Comparison of ENCODE assay signal across 18 cellular contexts in the genomic region with DNA sequence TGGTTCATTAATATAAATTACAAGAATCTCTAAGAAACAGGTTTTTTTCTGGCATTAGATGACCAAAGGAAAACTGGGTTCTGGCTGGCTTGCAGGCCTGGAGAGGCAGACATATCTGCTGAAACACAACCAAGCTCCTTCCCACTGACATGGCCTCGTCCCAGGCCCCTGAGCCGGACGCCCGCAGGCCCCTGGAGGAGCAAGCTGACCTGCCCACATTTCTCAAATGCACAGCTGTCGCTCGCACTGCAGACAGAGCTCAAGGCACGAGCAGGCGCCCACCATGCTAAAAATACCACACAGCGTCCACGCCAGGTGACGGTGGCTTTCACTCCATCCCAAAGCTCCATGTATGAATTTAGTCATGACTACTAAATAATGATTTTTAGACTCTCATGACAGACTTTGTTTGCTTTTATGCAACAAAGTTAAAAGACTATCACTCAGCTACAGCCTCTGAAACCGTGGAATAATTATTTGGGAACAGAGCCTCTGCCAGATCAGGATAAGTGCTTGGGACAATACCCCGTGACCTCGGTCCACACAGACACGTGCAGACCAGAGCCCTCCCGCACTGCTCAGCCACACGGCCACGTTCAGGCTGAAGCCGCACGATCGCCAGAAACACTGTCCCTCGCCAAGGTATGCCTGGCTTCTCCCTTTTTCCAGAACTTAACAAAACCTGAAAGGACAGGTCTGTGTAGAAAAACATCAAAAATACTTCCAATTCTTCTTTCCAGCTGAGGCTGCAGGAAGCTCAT.
DNase-seq lines count a peak whose midpoint lies in the region; ATAC-seq and TF ChIP-seq lines count a peak whose summit lies in the region.
"Had no signal": no experiment of that assay in that cellular context is flagged by ENCODE, and none has a peak within 500 bp of the region (broad histone marks: within the 10 kb centered on the region; RNA-seq: fewer than 3 reads in every experiment).

No MANE protein-coding gene starts in this region.

- no peak for DNase-seq in endothelial cell (ENCODE audit: low spot score)
- peak; percentile 1 for DNase-seq in spleen
- no peak for DNase-seq in RWPE1 (ENCODE audit: low spot score)
- DNase-seq in activated CD4-positive, alpha-beta memory T cell treated with anti-CD3 and anti-CD28 coated beads for 36 hours = no peak
- no peak for DNase-seq in activated naive CD4-positive, alpha-beta T cell treated with Interleukin-2 at 50 U/mL for 16 hours
- DNase-seq: activated CD4-positive, alpha-beta T cell treated with anti-CD3 and anti-CD28 coated beads, Interleukin-2, amount 10 ng/mL, durations not matched to agents 7 days and 5 days; activated naive CD4-positive, alpha-beta T cell treated with anti-CD3 and anti-CD28 coated beads, Interleukin-2, amount 10 ng/mL, durations not matched to agents 7 days and 5 days; DMS79 treated with DMSO at 0.1 percent for 48 hours; NCI-H1694; NCI-H345; NK-92 treated with Interleukin-12 subunit alpha and Interleukin-12 subunit beta, amount 100 ng/mL, for 24 hours; RPMI8226 had no signal

- no peak overlapping the region for H3K4me3 Mint-ChIP-seq in endothelial cell (ENCODE audit: unreplicated experiment)
- no peak overlapping the region for H3K4me3 Mint-ChIP-seq in activated CD4-positive, alpha-beta memory T cell treated with anti-CD3 and anti-CD28 coated beads for 36 hours
- H3K4me3 Mint-ChIP-seq: activated CD4-positive, alpha-beta T cell treated with anti-CD3 and anti-CD28 coated beads, Interleukin-2, amount 10 ng/mL, durations not matched to agents 7 days and 5 days; activated naive CD4-positive, alpha-beta T cell treated with anti-CD3 and anti-CD28 coated beads, Interleukin-2, amount 10 ng/mL, durations not matched to agents 7 days and 5 days; CD8-positive, alpha-beta memory T cell; stimulated activated naive CD8-positive, alpha-beta T cell treated with anti-CD3 and anti-CD28 coated beads, Interleukin-15, Interleukin-2, amounts not matched to agents 100 ng/mL and 50 ng/mL, for 24 hours had no signal

- no peaks in the 10 kb centered on the region for H3K9me3 Mint-ChIP-seq in endothelial cell (ENCODE audit: unreplicated experiment)
- H3K9me3 Mint-ChIP-seq in activated CD4-positive, alpha-beta memory T cell treated with anti-CD3 and anti-CD28 coated beads for 36 hours = no peaks in the 10 kb centered on the region
- H3K9me3 Mint-ChIP-seq: activated CD4-positive, alpha-beta T cell treated with anti-CD3 and anti-CD28 coated beads, Interleukin-2, amount 10 ng/mL, durations not matched to agents 7 days and 5 days; activated naive CD4-positive, alpha-beta T cell treated with anti-CD3 and anti-CD28 coated beads, Interleukin-2, amount 10 ng/mL, durations not matched to agents 7 days and 5 days; stimulated activated naive CD8-positive, alpha-beta T cell treated with anti-CD3 and anti-CD28 coated beads, Interleukin-15, Interleukin-2, amounts not matched to agents 100 ng/mL and 50 ng/mL, for 24 hours had no signal

- TF ChIP-seq CTCF in VCaP (conservative IDR thresholded peaks at IDR 0.05) (no peak), endothelial cell (IDR thresholded peaks at IDR 0.05; ENCODE audit: unreplicated experiment) (no peak), spleen (IDR thresholded peaks at IDR 0.05 in 8 of 11, conservative IDR thresholded peaks at IDR 0.05 in 3 of 11) (no peak), RWPE1 (conservative IDR thresholded peaks at IDR 0.05; ENCODE audit: low read depth) (no peak)

- intact Hi-C loops in spleen (cut with DNase I; ENCODE audit: low total_unique reads) = no loop called here
- intact Hi-C loops in activated CD4-positive, alpha-beta memory T cell treated with anti-CD3 and anti-CD28 coated beads for 36 hours (cut with micrococcal nuclease) = no loop called here

- CTCF ChIA-PET in RWPE1 (lab: Yijun Ruan, JAX) = interaction anchor here (0.6 kb wide), 1 partner anchor 9 kb away, joined by 3 read pairs; no protein-coding TSS in a partner anchor
- CTCF ChIA-PET in activated CD4-positive, alpha-beta memory T cell treated with anti-CD3 and anti-CD28 coated beads for 36 hours (lab: Charles Lee) = no interaction called here

- H3K9me3 ChIP-seq in muscle layer of colon (ENCODE audit: low read length) (no peaks in the 10 kb centered on the region), spleen (no peaks in the 10 kb centered on the region)

- H3K4me1 ChIP-seq in muscle layer of colon (ENCODE audit: insufficient read depth, low read length) (peaks cover 80% of the 10 kb centered on the region), spleen (peaks cover 0 to 37% (median 20%) of the 10 kb centered on the region in 6 donors)

- no peaks in the 10 kb centered on the region for H3K4me1 Mint-ChIP-seq in endothelial cell (ENCODE audit: unreplicated experiment)
- no peaks in the 10 kb centered on the region for H3K4me1 Mint-ChIP-seq in activated CD4-positive, alpha-beta memory T cell treated with anti-CD3 and anti-CD28 coated beads for 36 hours (ENCODE audit: low read depth)
- H3K4me1 Mint-ChIP-seq: activated CD4-positive, alpha-beta T cell treated with anti-CD3 and anti-CD28 coated beads, Interleukin-2, amount 10 ng/mL, durations not matched to agents 7 days and 5 days had no signal

- POLR2A ChIA-PET in RWPE1 (lab: Yijun Ruan, JAX; ENCODE audit: low non-redundant PET) = no interaction called here
- POLR2A ChIA-PET in activated CD4-positive, alpha-beta memory T cell treated with anti-CD3 and anti-CD28 coated beads for 36 hours (lab: Charles Lee) = no interaction called here

- TF ChIP-seq POLR2A in spleen (IDR thresholded peaks at IDR 0.05) = no peak

- H3K4me3 ChIP-seq in muscle layer of colon (ENCODE audit: low read depth in 1 of 2, low read length in 2 of 2) (no peak overlapping the region), spleen (no peak overlapping the region)
- H3K4me3 ChIP-seq: lung had no signal

- peaks cover 7% of the 10 kb centered on the region for H3K27me3 Mint-ChIP-seq in endothelial cell (ENCODE audit: unreplicated experiment)
- peaks cover 31% of the 10 kb centered on the region for H3K27me3 Mint-ChIP-seq in activated CD4-positive, alpha-beta memory T cell treated with anti-CD3 and anti-CD28 coated beads for 36 hours

- H3K27ac Mint-ChIP-seq in endothelial cell (ENCODE audit: unreplicated experiment) = peak overlapping the region; percentile 13
- H3K27ac Mint-ChIP-seq in activated CD4-positive, alpha-beta memory T cell treated with anti-CD3 and anti-CD28 coated beads for 36 hours = no peak overlapping the region
- H3K27ac Mint-ChIP-seq: activated CD4-positive, alpha-beta T cell treated with anti-CD3 and anti-CD28 coated beads, Interleukin-2, amount 10 ng/mL, durations not matched to agents 7 days and 5 days; activated naive CD4-positive, alpha-beta T cell treated with anti-CD3 and anti-CD28 coated beads, Interleukin-2, amount 10 ng/mL, durations not matched to agents 7 days and 5 days; CD8-positive, alpha-beta memory T cell; stimulated activated naive CD8-positive, alpha-beta T cell treated with anti-CD3 and anti-CD28 coated beads, Interleukin-15, Interleukin-2, amounts not matched to agents 100 ng/mL and 50 ng/mL, for 24 hours had no signal

- no peaks in the 10 kb centered on the region for H3K27me3 ChIP-seq in muscle layer of colon (ENCODE audit: control insufficient read depth in 1 of 2, insufficient read depth in 2 of 2, low read length in 2 of 2)
- peaks cover 0 to 69% (median 0%) of the 10 kb centered on the region in 7 donors for H3K27me3 ChIP-seq in spleen (replicated peaks in 1 of 7)

- H3K36me3 ChIP-seq in muscle layer of colon (ENCODE audit: insufficient read depth, low read length) (no peaks in the 10 kb centered on the region), spleen (no peaks in the 10 kb centered on the region)

- WGBS in spleen, 5 donors = 84 to 88% (median 85%) methylated on average over 22 of the region's 22 CpGs

- H3K9ac ChIP-seq in muscle layer of colon (ENCODE audit: low read length) = no peak overlapping the region

- no peaks in the 10 kb centered on the region for H3K36me3 Mint-ChIP-seq in endothelial cell (ENCODE audit: low read depth, unreplicated experiment)
- H3K36me3 Mint-ChIP-seq in activated CD4-positive, alpha-beta memory T cell treated with anti-CD3 and anti-CD28 coated beads for 36 hours = no peaks in the 10 kb centered on the region
- H3K36me3 Mint-ChIP-seq: activated naive CD4-positive, alpha-beta T cell treated with anti-CD3 and anti-CD28 coated beads, Interleukin-2, amount 10 ng/mL, durations not matched to agents 7 days and 5 days; CD8-positive, alpha-beta memory T cell had no signal

- no peak for ATAC-seq in GM18907 (IDR thresholded peaks at IDR 0.05; ENCODE audit: unreplicated experiment)

- H3K27ac ChIP-seq in VCaP (peak overlapping the region; percentile 43), muscle layer of colon (ENCODE audit: low read depth, low read length) (peak overlapping the region; percentile 49), spleen (no peak overlapping the region), RWPE1 (no peak overlapping the region)

Comparison
In these comparisons a context has a peak if more than half of its experiments do, and no peak if none do; other contexts are left out.
1. H3K27ac ChIP-seq: peak in VCaP (single experiment) and muscle layer of colon (single experiment); none in spleen (0 of 8) and RWPE1 (single experiment).